22 cellular contexts compared by ENCODE assay signal in the genomic region with DNA sequence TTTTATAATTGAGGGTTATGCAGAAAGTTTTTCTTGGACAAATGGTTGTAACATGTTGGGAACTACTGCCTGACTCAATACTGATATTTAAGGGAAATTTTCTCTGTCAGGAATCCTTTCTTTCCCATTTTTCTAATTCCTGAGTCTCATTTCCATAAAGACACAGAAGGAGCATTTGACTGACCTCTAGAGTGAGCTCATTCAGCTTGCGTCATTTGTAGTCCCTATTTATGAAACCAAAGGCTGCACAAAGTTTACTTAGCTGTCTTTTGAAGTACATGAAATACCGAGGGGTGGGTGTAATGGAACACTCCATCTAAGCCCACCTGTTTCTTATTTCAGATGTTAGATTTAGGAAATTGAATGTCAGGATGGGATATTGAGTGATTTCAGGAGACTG.
DNase-seq lines count a peak whose midpoint lies in the region; ATAC-seq and TF ChIP-seq lines count a peak whose summit lies in the region.
"Had no signal": no experiment of that assay in that cellular context is flagged by ENCODE, and none has a peak within 500 bp of the region (broad histone marks: within the 10 kb centered on the region; RNA-seq: fewer than 3 reads in every experiment).

No MANE protein-coding gene starts in this region.

- H2AK5ac ChIP-seq in neuronal stem cell (ENCODE audit: low read depth, low read length): no peak overlapping the region

- no peak overlapping the region for H2BK5ac ChIP-seq in neuronal stem cell (ENCODE audit: low read length)

- H3K4me3 ChIP-seq in adipocyte (ENCODE audit: low read length): no peak overlapping the region
- no peak overlapping the region for H3K4me3 ChIP-seq in neuronal stem cell (ENCODE audit: low read length in 2 of 2)
- H3K4me3 ChIP-seq: esophagus muscularis mucosa, heart left ventricle, pancreas had no signal

- H2BK15ac ChIP-seq in neuronal stem cell (ENCODE audit: low read length): no peak overlapping the region

- H3K18ac ChIP-seq in neuronal stem cell (ENCODE audit: low read length): no peak overlapping the region

- H3K27me3 ChIP-seq in adipocyte (replicated peaks; ENCODE audit: control insufficient read depth, insufficient read depth, low read length): peaks cover 12% of the 10 kb centered on the region
- no peaks in the 10 kb centered on the region for H3K27me3 ChIP-seq in neuronal stem cell (ENCODE audit: control insufficient read depth in 3 of 3, insufficient read depth in 3 of 3, low read depth in 1 of 3, low read length in 3 of 3)
- H3K27me3 ChIP-seq: esophagus muscularis mucosa, heart left ventricle, pancreas had no signal

- H3K9ac ChIP-seq in adipocyte (ENCODE audit: low read length): no peak overlapping the region
- no peak overlapping the region for H3K9ac ChIP-seq in neuronal stem cell (ENCODE audit: low read depth, low read length, poor library complexity)

- ATAC-seq in GM21717 (IDR thresholded peaks at IDR 0.05; ENCODE audit: unreplicated experiment) (no peak), left lobe of liver (no peak), GM18502 (IDR thresholded peaks at IDR 0.05; ENCODE audit: poor library complexity, unreplicated experiment) (no peak)
- ATAC-seq: HCT116, heart left ventricle, pancreas, right cardiac atrium had no signal

- H3K14ac ChIP-seq in neuronal stem cell (ENCODE audit: low read length): no peak overlapping the region

- no peak for TF ChIP-seq CTCF in GM13976 (IDR thresholded peaks at IDR 0.05; ENCODE audit: borderline replicate concordance, control extremely low read depth, extremely low read depth, insufficient read depth, missing control alignments)

- H3K4ac ChIP-seq in neuronal stem cell (ENCODE audit: low read length): no peak overlapping the region

- no peak overlapping the region for H4K91ac ChIP-seq in neuronal stem cell (ENCODE audit: low read depth, low read length, poor library complexity)

- H3K36me3 ChIP-seq in adipocyte (ENCODE audit: control insufficient read depth, insufficient read depth, low read length, severe bottlenecking) (no peaks in the 10 kb centered on the region), neuronal stem cell (replicated peaks in 1 of 2; ENCODE audit: control insufficient read depth in 2 of 2, insufficient read depth in 2 of 2, low read length in 2 of 2) (no peaks in the 10 kb centered on the region)
- H3K36me3 ChIP-seq: esophagus muscularis mucosa, heart left ventricle, pancreas had no signal

- H3K9me3 ChIP-seq in adipocyte (ENCODE audit: control insufficient read depth, low read length) (no peaks in the 10 kb centered on the region), neuronal stem cell (replicated peaks in 1 of 2; ENCODE audit: control insufficient read depth in 2 of 2, insufficient read depth in 1 of 2, low read depth in 1 of 2, low read length in 2 of 2) (no peaks in the 10 kb centered on the region)
- H3K9me3 ChIP-seq: esophagus muscularis mucosa, heart left ventricle, pancreas had no signal

- H2AFZ ChIP-seq in neuronal stem cell (ENCODE audit: low read length): peak overlapping the region; percentile 45

- H2BK12ac ChIP-seq in neuronal stem cell (ENCODE audit: low read length): no peak overlapping the region

- in situ Hi-C loops in GM13976 (cut with MboI; ENCODE audit: low sequenced_read_pairs, unreplicated experiment): no loop called here

- H4K8ac ChIP-seq in neuronal stem cell (ENCODE audit: low read depth, low read length): no peak overlapping the region

- no peak overlapping the region for H3K23ac ChIP-seq in neuronal stem cell (ENCODE audit: low read depth, low read length, poor library complexity)

- no peak overlapping the region for H3K27ac ChIP-seq in neuronal stem cell (replicated peaks; ENCODE audit: low read length)
- H3K27ac ChIP-seq: esophagus muscularis mucosa, heart left ventricle, HL-60, pancreas had no signal

- H3K4me1 ChIP-seq in adipocyte (ENCODE audit: control insufficient read depth, insufficient read depth, low read length): peaks cover 12% of the 10 kb centered on the region
- peaks cover 0 to 1% of the 10 kb centered on the region in 2 donors for H3K4me1 ChIP-seq in neuronal stem cell (ENCODE audit: control insufficient read depth in 2 of 2, insufficient read depth in 1 of 2, low read depth in 1 of 2, low read length in 2 of 2)
- H3K4me1 ChIP-seq: esophagus muscularis mucosa, heart left ventricle, pancreas had no signal

- H3K79me1 ChIP-seq in neuronal stem cell (ENCODE audit: low read depth, low read length): no peaks in the 10 kb centered on the region

- H3K4me2 ChIP-seq in neuronal stem cell (ENCODE audit: insufficient read depth, low read length, poor library complexity, severe bottlenecking): no peak overlapping the region

- WGBS in neuronal stem cell (ENCODE audit: extremely low coverage in 2 of 2, insufficient read length in 2 of 2, insufficient replicate concordance in 1 of 2), 2 donors: no CpG with 5 or more reads among the region's 2 CpGs

- H2BK120ac ChIP-seq in neuronal stem cell (ENCODE audit: low read depth, low read length): no peak overlapping the region

- DNase-seq in EH (ENCODE audit: low read depth): peak; percentile 59
- DNase-seq in adipocyte (ENCODE audit: low read depth): peak; percentile 68
- peak; percentile 76 for DNase-seq in fibroblast of gingiva (ENCODE audit: low read depth)
- no peak for DNase-seq in neuronal stem cell (ENCODE audit: low spot score)
- DNase-seq in GM13976 (ENCODE audit: low spot score): no peak
- no peak for DNase-seq in left lobe of liver (ENCODE audit: low spot score)
- DNase-seq: activated CD4-positive, alpha-beta T cell treated with anti-CD3 and anti-CD28 coated beads, Interleukin-2, amount 10 ng/mL, durations not matched to agents 7 days and 5 days; Calu3; DND-41; effector memory CD4-positive, alpha-beta T cell; heart left ventricle; naive B cell; NCI-H1048; NCI-H2081; pancreas; right cardiac atrium; stimulated activated naive CD4-positive, alpha-beta T cell treated with Interleukin-2 at 50 U/mL for 16 hours had no signal

Comparison
In these comparisons a context has a peak if more than half of its experiments do, and no peak if none do; other contexts are left out.
1. DNase-seq: peak in EH (single experiment), adipocyte (single experiment) and fibroblast of gingiva (single experiment); none in neuronal stem cell (single experiment), GM13976 (single experiment) and left lobe of liver (single experiment).